ENCODE assay signal across 23 cellular contexts in the genomic region with DNA sequence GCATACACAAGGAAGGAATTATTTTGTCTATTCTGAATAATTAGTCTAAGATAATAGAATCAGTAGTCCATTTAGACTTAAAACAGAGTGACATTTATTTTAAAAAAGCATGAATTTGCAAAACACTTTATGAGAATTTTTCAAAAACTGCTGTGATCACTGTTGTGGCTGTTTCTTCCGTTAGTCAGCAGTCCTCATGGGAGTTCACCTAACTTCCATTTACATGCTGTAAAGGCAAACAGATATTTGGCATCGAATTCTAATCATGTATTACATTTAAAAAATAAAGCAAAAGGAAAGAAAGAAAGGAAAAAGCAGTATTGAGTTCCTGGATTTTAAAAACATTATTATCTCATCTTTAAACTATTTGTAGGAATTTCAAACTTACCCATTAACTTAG.
DNase-seq lines count a peak whose midpoint lies in the region; FAIRE-seq and TF ChIP-seq lines count a peak whose summit lies in the region.
"Had no signal": no experiment of that assay in that cellular context is flagged by ENCODE, and none has a peak within 500 bp of the region (broad histone marks: within the 10 kb centered on the region; RNA-seq: fewer than 3 reads in every experiment).

No MANE protein-coding gene starts in this region.

- peaks cover 56% of the 10 kb centered on the region for H3K4me1 ChIP-seq in DOHH2 (ENCODE audit: control insufficient read depth, low read length)
- H3K4me1 ChIP-seq in endothelial cell of umbilical vein (ENCODE audit: control insufficient read depth, extremely low read depth, insufficient read depth, low read length): peaks cover 24% of the 10 kb centered on the region
- no peaks in the 10 kb centered on the region for H3K4me1 ChIP-seq in Caco-2
- H3K4me1 ChIP-seq: A549 had no signal

- POLR2A ChIA-PET in endothelial cell of umbilical vein (lab: Charles Lee) (no interaction called here), Caco-2 (lab: Charles Lee) (no interaction called here)

- no peaks in the 10 kb centered on the region for H3K27me3 Mint-ChIP-seq in mesothelial cell of epicardium (ENCODE audit: low read depth)
- H3K27me3 Mint-ChIP-seq in Caco-2 (ENCODE audit: insufficient read depth, unreplicated experiment): no peaks in the 10 kb centered on the region
- H3K27me3 Mint-ChIP-seq: CD4-positive, CD25-positive, alpha-beta regulatory T cell had no signal

- DNase-seq in LHCN-M2 (ENCODE audit: low read depth) (peak; percentile 31), endothelial cell of umbilical vein (ENCODE audit: low read depth, low spot score) (peak; percentile 16), mesothelial cell of epicardium (ENCODE audit: low spot score in 2 of 2, unreplicated experiment in 2 of 2) (no peak), H7 (no peak), Caco-2 (no peak), occipital lobe (lab: John Stamatoyannopoulos, UW) (no peak)
- DNase-seq in stimulated activated naive CD4-positive, alpha-beta T cell treated with Interleukin-2 at 50 U/mL for 16 hours (lab: John Stamatoyannopoulos, UW): no peak
- DNase-seq: CD4-positive, CD25-positive, alpha-beta regulatory T cell; MG63; NCI-H2029; NCI-H446 treated with DMSO at 0.1 percent for 48 hours; NCI-H526 treated with DMSO at 0.1 percent for 48 hours; RPMI8226; SHP77 treated with DMSO at 0.1 percent for 48 hours; SK-N-SH; SW 1271 had no signal

- H3K27me3 ChIP-seq in DOHH2 (ENCODE audit: control insufficient read depth, low read length): no peaks in the 10 kb centered on the region
- no peaks in the 10 kb centered on the region for H3K27me3 ChIP-seq in endothelial cell of umbilical vein (ENCODE audit: control insufficient read depth in 2 of 2, insufficient read depth in 2 of 2, low read length in 2 of 2)
- no peaks in the 10 kb centered on the region for H3K27me3 ChIP-seq in H7 (ENCODE audit: control insufficient read depth, insufficient read depth, low read length)
- H3K27me3 ChIP-seq in Caco-2 (replicated peaks; ENCODE audit: control insufficient read depth, insufficient read depth, low read length): no peaks in the 10 kb centered on the region
- H3K27me3 ChIP-seq: MG63 had no signal

- no peaks in the 10 kb centered on the region for H3K9me3 ChIP-seq in DOHH2 (ENCODE audit: control insufficient read depth, insufficient read depth, low read length)
- H3K9me3 ChIP-seq in endothelial cell of umbilical vein (replicated peaks; ENCODE audit: control insufficient read depth, insufficient read depth, low read length): no peaks in the 10 kb centered on the region
- H3K9me3 ChIP-seq in Caco-2: no peaks in the 10 kb centered on the region
- H3K9me3 ChIP-seq: A549, MG63, SK-N-SH had no signal

- TF ChIP-seq CTCF in DOHH2 (IDR thresholded peaks at IDR 0.05; ENCODE audit: low read depth, low read length, poor library complexity, severe bottlenecking): no peak
- no peak for TF ChIP-seq CTCF in endothelial cell of umbilical vein (IDR thresholded peaks at IDR 0.05; ENCODE audit: extremely low read depth in 1 of 2, insufficient read depth in 1 of 2, low read depth in 1 of 2, low read length in 2 of 2)
- no peak for TF ChIP-seq CTCF in mesothelial cell of epicardium (IDR thresholded peaks at IDR 0.05; ENCODE audit: unreplicated experiment)
- TF ChIP-seq CTCF in Caco-2 (IDR thresholded peaks at IDR 0.05; ENCODE audit: insufficient read depth in 1 of 2, low read depth in 1 of 2, low read length in 1 of 2, severe bottlenecking in 1 of 2, unreplicated experiment in 1 of 2): no peak

- H3K9me1 ChIP-seq in endothelial cell of umbilical vein (replicated peaks; ENCODE audit: control insufficient read depth, extremely low read depth, insufficient read depth, low read length): no peaks in the 10 kb centered on the region

- peaks cover 27% of the 10 kb centered on the region for H3K36me3 Mint-ChIP-seq in mesothelial cell of epicardium
- peaks cover 52% of the 10 kb centered on the region for H3K36me3 Mint-ChIP-seq in Caco-2 (ENCODE audit: insufficient read depth, unreplicated experiment)

- dilution Hi-C loops in endothelial cell of umbilical vein (cut with MboI; ENCODE audit: extremely low pct_ligation_motif_present, low sequenced_read_pairs): no loop called here

- H3K36me3 ChIP-seq in DOHH2 (ENCODE audit: control insufficient read depth, low read length) (peaks cover 51% of the 10 kb centered on the region), endothelial cell of umbilical vein (ENCODE audit: control insufficient read depth in 2 of 2, extremely low read depth in 1 of 2, insufficient read depth in 2 of 2, low read length in 2 of 2) (peaks cover 7 to 10% of the 10 kb centered on the region in 2 experiments), H7 (replicated peaks; ENCODE audit: control insufficient read depth, insufficient read depth, low read length) (peaks cover 3% of the 10 kb centered on the region), Caco-2 (ENCODE audit: control insufficient read depth, insufficient read depth, low read length) (no peaks in the 10 kb centered on the region; the same call in 1 of the 2 replicates)

- H2AFZ ChIP-seq in endothelial cell of umbilical vein (ENCODE audit: low read depth, low read length): no peak overlapping the region

- BruUV-seq in endothelial cell of umbilical vein (replicated peaks; lab: Mats Ljungman, UMichigan) (no TSS peak), Caco-2 (replicated peaks; lab: Mats Ljungman, UMichigan) (no TSS peak)

- H3K4me3 Mint-ChIP-seq in mesothelial cell of epicardium: no peak overlapping the region
- H3K4me3 Mint-ChIP-seq in Caco-2 (ENCODE audit: unreplicated experiment): no peak overlapping the region
- H3K4me3 Mint-ChIP-seq: T-helper 1 cell treated with Interleukin-12 subunit alpha and Interleukin-12 subunit beta and Interleukin-4 antibody, amounts not matched to agents 30 μg/mL and 1 μg/mL, for 36 hours had no signal

- H3F3A ChIP-seq in DOHH2 (ENCODE audit: control insufficient read depth, insufficient read depth): peaks cover 18% of the 10 kb centered on the region

- H3K9me3 Mint-ChIP-seq in mesothelial cell of epicardium (peaks cover 10% of the 10 kb centered on the region), Caco-2 (ENCODE audit: unreplicated experiment) (no peaks in the 10 kb centered on the region)
- H3K9me3 Mint-ChIP-seq: T-helper 1 cell treated with Interleukin-12 subunit alpha and Interleukin-12 subunit beta and Interleukin-4 antibody, amounts not matched to agents 30 μg/mL and 1 μg/mL, for 36 hours had no signal

- no peak for FAIRE-seq in endothelial cell of umbilical vein (lab: Jason Lieb, UNC)
- FAIRE-seq: A549, D721Med, G401.6, GM12891, HepG2 had no signal

- no peaks in the 10 kb centered on the region for H3K9me2 ChIP-seq in DOHH2 (replicated peaks; ENCODE audit: control insufficient read depth, low read length)
- H3K9me2 ChIP-seq: SK-N-SH had no signal

- CTCF ChIA-PET in endothelial cell of umbilical vein (lab: Charles Lee) (no interaction called here), Caco-2 (lab: Charles Lee) (no interaction called here)

- H3K4me1 Mint-ChIP-seq in mesothelial cell of epicardium: peaks cover 36% of the 10 kb centered on the region
- no peaks in the 10 kb centered on the region for H3K4me1 Mint-ChIP-seq in Caco-2 (ENCODE audit: low read depth, unreplicated experiment)

- H3K27ac ChIP-seq in DOHH2 (ENCODE audit: low read depth, low read length) (0 out of 2 replicates have a peak overlapping the region, but pooled peaks have one; percentile 13), endothelial cell of umbilical vein (ENCODE audit: insufficient read depth, low read depth, low read length) (no peak overlapping the region)
- H3K27ac ChIP-seq: A549 had no signal

- no peak for TF ChIP-seq POLR2A in endothelial cell of umbilical vein (IDR thresholded peaks at IDR 0.05; ENCODE audit: low read depth, low read length)

- H3K4me2 ChIP-seq in DOHH2 (ENCODE audit: low read length) (no peak overlapping the region), endothelial cell of umbilical vein (ENCODE audit: insufficient read depth, low read length) (no peak overlapping the region)
- H3K4me2 ChIP-seq: A549, SK-N-SH had no signal

- H3K4me3 ChIP-seq in DOHH2 (ENCODE audit: low read length): no peak overlapping the region
- no peak overlapping the region for H3K4me3 ChIP-seq in endothelial cell of umbilical vein (replicated peaks in 1 of 3; ENCODE audit: insufficient read depth in 1 of 3, low read depth in 1 of 3, low read length in 3 of 3)
- no peak overlapping the region for H3K4me3 ChIP-seq in H7 (ENCODE audit: insufficient read depth, low read depth, low read length)
- H3K4me3 ChIP-seq in Caco-2 (ENCODE audit: low read depth, low read length): no peak overlapping the region
- H3K4me3 ChIP-seq: A549, MG63 had no signal

- no peak overlapping the region for H3K9ac ChIP-seq in endothelial cell of umbilical vein (replicated peaks; ENCODE audit: extremely low read depth, insufficient read depth, low read length)
- H3K9ac ChIP-seq: SK-N-SH had no signal

- H3K79me2 ChIP-seq in DOHH2 (ENCODE audit: control insufficient read depth, low read length) (peaks cover 5% of the 10 kb centered on the region; the same call in 1 of the 2 replicates), endothelial cell of umbilical vein (ENCODE audit: control insufficient read depth, insufficient read depth, low read length) (peaks cover 2% of the 10 kb centered on the region)

- intact Hi-C loops in endothelial cell of umbilical vein (cut with micrococcal nuclease) (no loop called here), Caco-2 (cut with micrococcal nuclease; ENCODE audit: unreplicated experiment) (no loop called here)

- H3K27ac Mint-ChIP-seq in mesothelial cell of epicardium (peak overlapping the region; percentile 17), Caco-2 (ENCODE audit: unreplicated experiment) (no peak overlapping the region)
- H3K27ac Mint-ChIP-seq: CD4-positive, CD25-positive, alpha-beta regulatory T cell; T-helper 1 cell treated with Interleukin-12 subunit alpha and Interleukin-12 subunit beta and Interleukin-4 antibody, amounts not matched to agents 30 μg/mL and 1 μg/mL, for 36 hours had no signal

- H4K20me1 ChIP-seq in DOHH2 (ENCODE audit: control insufficient read depth, insufficient read depth, low read depth, low read length) (no peaks in the 10 kb centered on the region), endothelial cell of umbilical vein (replicated peaks; ENCODE audit: control insufficient read depth, extremely low read depth, insufficient read depth, low read length) (no peaks in the 10 kb centered on the region)

TF ChIP-seq in endothelial cell of umbilical vein, 7 proteins besides CTCF, POLR2A, EP300 and RAD21 (continues in another document):
- no peak for TF ChIP-seq FOS (IDR thresholded peaks at IDR 0.05; ENCODE audit: borderline replicate concordance, insufficient read depth, low read length)
- no peak for TF ChIP-seq EZH2 (IDR thresholded peaks at IDR 0.05; ENCODE audit: borderline replicate concordance, low read depth, low read length, severe bottlenecking)
- TF ChIP-seq MYC (IDR thresholded peaks at IDR 0.05; ENCODE audit: low read depth, low read length): no peak
- TF ChIP-seq, protein P1, sequence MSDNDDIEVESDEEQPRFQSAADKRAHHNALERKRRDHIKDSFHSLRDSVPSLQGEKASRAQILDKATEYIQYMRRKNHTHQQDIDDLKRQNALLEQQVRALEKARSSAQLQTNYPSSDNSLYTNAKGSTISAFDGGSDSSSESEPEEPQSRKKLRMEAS (IDR thresholded peaks at IDR 0.05; ENCODE audit: insufficient read depth, insufficient read length): no peak
- TF ChIP-seq JUN (IDR thresholded peaks at IDR 0.05; ENCODE audit: borderline replicate concordance, insufficient read depth, insufficient read length, low read depth): no peak

Comparison
In these comparisons a context has a peak if more than half of its experiments do, and no peak if none do; other contexts are left out.
1. DNase-seq: peak in LHCN-M2 (single experiment) and endothelial cell of umbilical vein (single experiment); none in mesothelial cell of epicardium (0 of 2), H7 (single experiment), stimulated activated naive CD4-positive, alpha-beta T cell treated with Interleukin-2 at 50 U/mL for 16 hours (single experiment), Caco-2 (0 of 2) and occipital lobe (single experiment).